Comparison of ENCODE assay signal across 8 cellular contexts in the genomic region with DNA sequence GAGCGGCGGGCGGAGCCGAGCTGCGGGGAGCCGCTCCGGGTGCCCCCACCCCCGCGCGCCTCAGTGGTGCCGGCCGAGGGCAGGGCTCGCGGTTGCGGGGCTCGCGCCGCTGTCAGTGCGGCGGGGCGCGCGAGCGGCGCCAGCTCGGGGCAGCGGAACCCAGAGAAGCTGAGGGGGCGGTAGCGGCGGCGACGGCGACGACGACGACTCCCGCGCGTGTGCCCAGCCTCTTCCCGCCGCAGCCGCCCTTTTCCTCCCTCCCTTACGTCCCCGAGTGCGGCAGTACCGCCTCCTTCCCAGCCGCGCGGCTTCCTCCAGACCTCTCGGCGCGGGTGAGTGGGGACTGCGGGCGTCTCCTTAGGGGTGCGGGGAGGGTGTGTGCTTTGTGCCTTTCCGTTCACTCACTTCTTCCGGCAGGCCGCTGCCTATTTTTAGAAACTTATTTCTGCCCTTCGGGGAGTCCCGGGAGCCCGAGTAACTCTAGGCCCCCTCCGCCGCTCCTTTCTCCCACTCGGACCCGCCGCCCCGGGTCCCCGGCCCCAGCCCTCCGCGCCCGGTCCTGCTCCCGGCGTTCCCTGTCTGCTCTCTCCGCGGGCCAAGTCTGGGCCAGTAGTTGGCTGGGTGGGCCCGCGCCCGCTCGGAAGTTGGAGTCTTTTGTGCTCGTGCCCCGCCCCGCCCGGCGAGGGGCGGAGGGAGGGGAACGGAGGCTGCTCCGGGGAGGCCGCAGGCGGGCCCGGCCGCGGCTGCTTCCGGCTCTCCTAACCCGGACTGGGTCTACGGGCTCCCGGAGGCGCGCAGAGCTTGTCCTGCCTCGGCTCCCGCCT. TPM values are rescaled to one million over a fixed set of nuclear protein-coding genes. Genes with fewer than 3 reads are reported as not detected.
A peak's percentile ranks its signal among the peaks of the same experiment; 100 is the strongest.
DNase-seq lines count a peak whose midpoint lies in the region; ATAC-seq, FAIRE-seq and TF ChIP-seq lines count a peak whose summit lies in the region.

Gene RALY (plus strand): TSS at position 112 of the 824 bp plus-strand sequence. CDS start 78,164 bp downstream, outside the sequence.

- peaks cover 6% of the 10 kb centered on the region for H3K36me3 Mint-ChIP-seq in T-helper 17 cell (ENCODE audit: low read depth)

- WGBS in right cardiac atrium: under 1% methylated on average over 100 of the region's 100 CpGs
- 0 to 1% methylated on average over 85 to 100 of the region's 100 CpGs for WGBS in aorta, 2 donors

- peak; percentile 72 for DNase-seq in GM12891 (ENCODE audit: insufficient read length, low spot score)
- peak; percentile 54 for DNase-seq in NCI-H128 (lab: John Stamatoyannopoulos, UW; ENCODE audit: unreplicated experiment)
- peak; percentile 78 to 80 (median 80) for DNase-seq in T-helper 17 cell
- DNase-seq in amygdala (lab: John Stamatoyannopoulos, UW): peak in 51 of 56 donors; percentile 14 to 98 (median 59)
- peak; percentile 91 to 96 (median 95) for DNase-seq in right cardiac atrium
- peak; percentile 41 for DNase-seq in renal cortical epithelial cell (ENCODE audit: low read depth)
- peak; percentile 92 to 96 for DNase-seq in aorta

- ATAC-seq in HG02678 (IDR thresholded peaks at IDR 0.05; ENCODE audit: unreplicated experiment) (peak; percentile 49), T-helper 17 cell (peak; percentile 67), right cardiac atrium (peak; percentile 69 to 75), aorta (ENCODE audit: low FRiP score) (peak; percentile 82)

- H3K27me3 ChIP-seq in right cardiac atrium (ENCODE audit: control insufficient read depth, insufficient read depth) (no peaks in the 10 kb centered on the region), aorta (ENCODE audit: control insufficient read depth in 1 of 2, insufficient read depth in 2 of 2, low read length in 1 of 2) (no peaks in the 10 kb centered on the region)

- peak; percentile 92 for TF ChIP-seq POLR2A in GM12891 (IDR thresholded peaks at IDR 0.05; ENCODE audit: low read depth, low read length)

- H3K36me3 ChIP-seq in aorta (ENCODE audit: control insufficient read depth in 1 of 2, insufficient read depth in 2 of 2, low read length in 1 of 2): no peaks in the 10 kb centered on the region

- intact Hi-C loops in right cardiac atrium (cut with DNase I) (loop anchor here in 1 of 4 donors (5.0 kb wide), 2 partner anchors 48 to 202 kb away; no protein-coding TSS in a partner anchor), aorta (cut with DNase I) (loop anchor here (5.0 to 10.0 kb wide), 2 partner anchors 51 to 73 kb away; no protein-coding TSS in a partner anchor)

- H3K4me3 Mint-ChIP-seq in T-helper 17 cell: peak within 1 kb of the TSS; percentile 94

- no peaks in the 10 kb centered on the region for H3K9me3 ChIP-seq in T-helper 17 cell (ENCODE audit: control insufficient read depth, low read length, poor library complexity, severe bottlenecking)
- H3K9me3 ChIP-seq in right cardiac atrium (ENCODE audit: control insufficient read depth, low read length): no peaks in the 10 kb centered on the region
- H3K9me3 ChIP-seq in aorta (ENCODE audit: control insufficient read depth, low read length): no peaks in the 10 kb centered on the region

- H3K27ac ChIP-seq in right cardiac atrium (ENCODE audit: low read length): peak within 1 kb of the TSS; percentile 94
- peak within 1 kb of the TSS; percentile 77 to 78 for H3K27ac ChIP-seq in aorta (ENCODE audit: low read depth in 1 of 2, low read length in 2 of 2)

- no peak for FAIRE-seq in GM12891 (lab: Jason Lieb, UNC)

- no peaks in the 10 kb centered on the region for H3K27me3 Mint-ChIP-seq in T-helper 17 cell

- H3K27ac Mint-ChIP-seq in T-helper 17 cell: peak within 1 kb of the TSS; percentile 96

- H3K4me1 ChIP-seq in right cardiac atrium (ENCODE audit: control insufficient read depth, insufficient read depth, low read length) (peaks cover 24% of the 10 kb centered on the region), aorta (ENCODE audit: control insufficient read depth in 1 of 2, insufficient read depth in 2 of 2, low read length in 2 of 2) (peaks cover 2 to 8% of the 10 kb centered on the region in 2 donors)

- peaks cover 48% of the 10 kb centered on the region for H3K4me1 Mint-ChIP-seq in T-helper 17 cell

- H3K4me3 ChIP-seq in right cardiac atrium (ENCODE audit: low read length) (peak within 1 kb of the TSS; percentile 89), aorta (ENCODE audit: low read length in 2 of 2) (peak within 1 kb of the TSS; percentile 82 to 98)

TF ChIP-seq in GM12891, 5 proteins besides CTCF, POLR2A, EP300 and RAD21:
- TF ChIP-seq TAF1 (IDR thresholded peaks at IDR 0.05; ENCODE audit: low read depth, low read length): peak; percentile 97
- peak; percentile 29 for TF ChIP-seq PAX5 (IDR thresholded peaks at IDR 0.05; ENCODE audit: insufficient read depth, low read length, severe bottlenecking)
- TF ChIP-seq POLR2AphosphoS5 (IDR thresholded peaks at IDR 0.05; ENCODE audit: low read depth, low read length): peak; percentile 96
- peak; percentile 66 for TF ChIP-seq POU2F2 (IDR thresholded peaks at IDR 0.05; ENCODE audit: low read depth, low read length)
- TF ChIP-seq SPI1 (IDR thresholded peaks at IDR 0.05; ENCODE audit: low read depth, low read length): no peak

RNA-seq across cellular contexts. Expression of gene RALY, which starts in this region (rescaled TPM):
- 123 TPM for polyA plus RNA-seq in GM12891 (2012; ENCODE audit: low read depth, missing spikeins)
- 100 to 1,000 TPM; 120 to 137 TPM for total RNA-seq in T-helper 17 cell
- 100 to 1,000 TPM in 3 of 4 donors, 10 to 100 TPM in 1; 98.6 to 136 (median 110) TPM for total RNA-seq in right cardiac atrium
- 137 TPM for polyA plus RNA-seq in right cardiac atrium
- 61.6 and 68.9 TPM in 2 replicates for total RNA-seq in renal cortical epithelial cell
- 100 to 1,000 TPM; 114 to 134 TPM for total RNA-seq in aorta
- polyA plus RNA-seq in aorta: 100 to 1,000 TPM; 120 to 148 TPM

Comparison
In these comparisons a context has a peak if more than half of its experiments do, and no peak if none do; other contexts are left out.
1. Peak in every context shown above with its lines: DNase-seq, ATAC-seq, H3K4me3 ChIP-seq and H3K27ac ChIP-seq.
2. DNase-seq: peak in every context shown above with its lines; median percentile 95 in right cardiac atrium; 94 in aorta; 80 in T-helper 17 cell; 72 in GM12891; 59 in amygdala; 54 in NCI-H128; 41 in renal cortical epithelial cell.